In the genomic region with DNA sequence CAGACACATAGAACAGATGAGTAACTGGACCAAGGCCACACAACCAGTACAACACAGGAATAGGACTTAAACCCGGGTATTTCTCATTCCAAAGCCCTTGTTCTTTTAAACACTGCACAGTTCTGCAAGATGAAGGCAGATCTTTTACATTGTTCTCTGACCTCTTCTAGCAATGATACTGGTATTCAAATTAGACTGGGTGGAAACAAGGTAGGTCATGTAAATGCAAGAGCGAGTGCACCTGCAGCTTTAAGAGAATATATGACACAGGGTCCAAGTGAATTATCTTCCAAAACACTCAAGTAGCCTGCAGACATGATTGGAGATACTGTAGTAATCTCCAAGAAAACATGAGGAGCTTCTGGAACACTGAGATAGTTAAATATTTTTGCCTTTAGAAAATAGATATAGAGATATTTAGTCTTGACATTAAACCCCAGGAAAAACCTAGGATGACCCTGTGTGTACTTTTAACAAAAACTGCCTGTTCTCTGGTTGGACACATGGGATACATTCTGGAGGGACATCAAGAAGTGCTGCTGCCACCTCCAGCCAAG, we compare ENCODE assay signal across 1 cellular context.
TF ChIP-seq lines count a peak whose summit lies in the region.

No MANE protein-coding gene starts in this region.

TF ChIP-seq in K562, 482 proteins besides CTCF, POLR2A, EP300 and RAD21 (continued from another document and continues in another):
- TF ChIP-seq, protein P1, sequence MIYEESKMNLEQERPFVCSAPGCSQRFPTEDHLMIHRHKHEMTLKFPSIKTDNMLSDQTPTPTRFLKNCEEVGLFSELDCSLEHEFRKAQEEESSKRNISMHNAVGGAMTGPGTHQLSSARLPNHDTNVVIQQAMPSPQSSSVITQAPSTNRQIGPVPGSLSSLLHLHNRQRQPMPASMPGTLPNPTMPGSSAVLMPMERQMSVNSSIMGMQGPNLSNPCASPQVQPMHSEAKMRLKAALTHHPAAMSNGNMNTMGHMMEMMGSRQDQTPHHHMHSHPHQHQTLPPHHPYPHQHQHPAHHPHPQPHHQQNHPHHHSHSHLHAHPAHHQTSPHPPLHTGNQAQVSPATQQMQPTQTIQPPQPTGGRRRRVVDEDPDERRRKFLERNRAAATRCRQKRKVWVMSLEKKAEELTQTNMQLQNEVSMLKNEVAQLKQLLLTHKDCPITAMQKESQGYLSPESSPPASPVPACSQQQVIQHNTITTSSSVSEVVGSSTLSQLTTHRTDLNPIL (CRISPR knock-in tag; IDR thresholded peaks at IDR 0.05): no peak
- TF ChIP-seq ATF1 (CRISPR knock-in tag; IDR thresholded peaks at IDR 0.05) (no peak), ATF1 (tag; IDR thresholded peaks at IDR 0.05) (no peak), THRAP3 (IDR thresholded peaks at IDR 0.05; ENCODE audit: borderline replicate concordance) (no peak), FOXA1 (IDR thresholded peaks at IDR 0.05; ENCODE audit: borderline replicate concordance) (no peak), ZNF561 (CRISPR knock-in tag; conservative IDR thresholded peaks at IDR 0.05) (no peak), CXXC5 (CRISPR knock-in tag; IDR thresholded peaks at IDR 0.05) (peak; percentile 47; the same call in 1 of the 2 replicates), ZNF134 (CRISPR knock-in tag; conservative IDR thresholded peaks at IDR 0.05) (no peak), PPARD (CRISPR knock-in tag; IDR thresholded peaks at IDR 0.05) (no peak), MBD2 (IDR thresholded peaks at IDR 0.05; ENCODE audit: borderline replicate concordance, low read depth) (peak; percentile 32; the same call in 1 of the 2 replicates), PURB (CRISPR knock-in tag; IDR thresholded peaks at IDR 0.05; ENCODE audit: low read depth) (no peak), CSDE1 (IDR thresholded peaks at IDR 0.05) (no peak), SIN3A (IDR thresholded peaks at IDR 0.05; ENCODE audit: borderline replicate concordance in 2 of 2, control insufficient read depth in 1 of 2, low read depth in 2 of 2, low read length in 2 of 2) (no peak), NFIC (IDR thresholded peaks at IDR 0.05) (peak; percentile 86), CTBP1 (IDR thresholded peaks at IDR 0.05; ENCODE audit: borderline replicate concordance) (no peak; the same call in 1 of the 2 replicates), KAT8 (IDR thresholded peaks at IDR 0.05; ENCODE audit: low read depth) (no peak), CBFA2T3 (IDR thresholded peaks at IDR 0.05) (peak; percentile 97), ZNF165 (CRISPR knock-in tag; IDR thresholded peaks at IDR 0.05; ENCODE audit: borderline replicate concordance) (no peak), ZNF232 (CRISPR knock-in tag; IDR thresholded peaks at IDR 0.05) (no peak), U2AF2 (optimal IDR thresholded peaks at IDR 0.05; ENCODE audit: low read depth, low read length) (no peak), ZNF143 (CRISPR knock-in tag; IDR thresholded peaks at IDR 0.05) (no peak), NFYB (IDR thresholded peaks at IDR 0.05; ENCODE audit: extremely low read depth, insufficient read length) (no peak), KLF6 (CRISPR knock-in tag; IDR thresholded peaks at IDR 0.05; ENCODE audit: borderline replicate concordance) (no peak), CBX5 (IDR thresholded peaks at IDR 0.05; ENCODE audit: borderline replicate concordance, low read depth) (no peak), PRPF4 (IDR thresholded peaks at IDR 0.05; ENCODE audit: insufficient read depth, low read depth, low read length, poor library complexity, severe bottlenecking) (no peak), PCBP1 (IDR thresholded peaks at IDR 0.05; ENCODE audit: low read depth, low read length, poor library complexity, severe bottlenecking) (no peak), ETS2 (tag; IDR thresholded peaks at IDR 0.05; ENCODE audit: borderline replicate concordance, poor library complexity, severe bottlenecking) (no peak), TCF3 (CRISPR knock-in tag; IDR thresholded peaks at IDR 0.05) (peak; percentile 96), CEBPB (tag; IDR thresholded peaks at IDR 0.05) (no peak), DPF2 (IDR thresholded peaks at IDR 0.05) (peak; percentile 81), YBX1 (IDR thresholded peaks at IDR 0.05) (no peak), ARID1B (IDR thresholded peaks at IDR 0.05) (peak; percentile 96), STAG1 (CRISPR knock-in tag; IDR thresholded peaks at IDR 0.05; ENCODE audit: borderline replicate concordance) (no peak), CCNT2 (IDR thresholded peaks at IDR 0.05; ENCODE audit: borderline replicate concordance, extremely low read depth, insufficient read length, low read depth, low read length) (peak; percentile 78)
- TF ChIP-seq, protein P2, sequence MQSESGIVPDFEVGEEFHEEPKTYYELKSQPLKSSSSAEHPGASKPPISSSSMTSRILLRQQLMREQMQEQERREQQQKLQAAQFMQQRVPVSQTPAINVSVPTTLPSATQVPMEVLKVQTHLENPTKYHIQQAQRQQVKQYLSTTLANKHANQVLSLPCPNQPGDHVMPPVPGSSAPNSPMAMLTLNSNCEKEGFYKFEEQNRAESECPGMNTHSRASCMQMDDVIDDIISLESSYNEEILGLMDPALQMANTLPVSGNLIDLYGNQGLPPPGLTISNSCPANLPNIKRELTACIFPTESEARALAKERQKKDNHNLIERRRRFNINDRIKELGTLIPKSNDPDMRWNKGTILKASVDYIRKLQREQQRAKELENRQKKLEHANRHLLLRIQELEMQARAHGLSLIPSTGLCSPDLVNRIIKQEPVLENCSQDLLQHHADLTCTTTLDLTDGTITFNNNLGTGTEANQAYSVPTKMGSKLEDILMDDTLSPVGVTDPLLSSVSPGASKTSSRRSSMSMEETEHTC (IDR thresholded peaks at IDR 0.05): no peak
- TF ChIP-seq, protein P3, sequence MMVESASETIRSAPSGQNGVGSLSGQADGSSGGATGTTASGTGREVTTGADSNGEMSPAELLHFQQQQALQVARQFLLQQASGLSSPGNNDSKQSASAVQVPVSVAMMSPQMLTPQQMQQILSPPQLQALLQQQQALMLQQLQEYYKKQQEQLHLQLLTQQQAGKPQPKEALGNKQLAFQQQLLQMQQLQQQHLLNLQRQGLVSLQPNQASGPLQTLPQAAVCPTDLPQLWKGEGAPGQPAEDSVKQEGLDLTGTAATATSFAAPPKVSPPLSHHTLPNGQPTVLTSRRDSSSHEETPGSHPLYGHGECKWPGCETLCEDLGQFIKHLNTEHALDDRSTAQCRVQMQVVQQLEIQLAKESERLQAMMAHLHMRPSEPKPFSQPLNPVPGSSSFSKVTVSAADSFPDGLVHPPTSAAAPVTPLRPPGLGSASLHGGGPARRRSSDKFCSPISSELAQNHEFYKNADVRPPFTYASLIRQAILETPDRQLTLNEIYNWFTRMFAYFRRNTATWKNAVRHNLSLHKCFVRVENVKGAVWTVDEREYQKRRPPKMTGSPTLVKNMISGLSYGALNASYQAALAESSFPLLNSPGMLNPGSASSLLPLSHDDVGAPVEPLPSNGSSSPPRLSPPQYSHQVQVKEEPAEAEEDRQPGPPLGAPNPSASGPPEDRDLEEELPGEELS (CRISPR knock-in tag; IDR thresholded peaks at IDR 0.05; ENCODE audit: borderline replicate concordance): no peak
- TF ChIP-seq, protein P4, sequence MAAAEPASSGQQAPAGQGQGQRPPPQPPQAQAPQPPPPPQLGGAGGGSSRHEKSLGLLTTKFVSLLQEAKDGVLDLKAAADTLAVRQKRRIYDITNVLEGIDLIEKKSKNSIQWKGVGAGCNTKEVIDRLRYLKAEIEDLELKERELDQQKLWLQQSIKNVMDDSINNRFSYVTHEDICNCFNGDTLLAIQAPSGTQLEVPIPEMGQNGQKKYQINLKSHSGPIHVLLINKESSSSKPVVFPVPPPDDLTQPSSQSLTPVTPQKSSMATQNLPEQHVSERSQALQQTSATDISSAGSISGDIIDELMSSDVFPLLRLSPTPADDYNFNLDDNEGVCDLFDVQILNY (CRISPR knock-in tag; IDR thresholded peaks at IDR 0.05): no peak
- TF ChIP-seq, protein P5, sequence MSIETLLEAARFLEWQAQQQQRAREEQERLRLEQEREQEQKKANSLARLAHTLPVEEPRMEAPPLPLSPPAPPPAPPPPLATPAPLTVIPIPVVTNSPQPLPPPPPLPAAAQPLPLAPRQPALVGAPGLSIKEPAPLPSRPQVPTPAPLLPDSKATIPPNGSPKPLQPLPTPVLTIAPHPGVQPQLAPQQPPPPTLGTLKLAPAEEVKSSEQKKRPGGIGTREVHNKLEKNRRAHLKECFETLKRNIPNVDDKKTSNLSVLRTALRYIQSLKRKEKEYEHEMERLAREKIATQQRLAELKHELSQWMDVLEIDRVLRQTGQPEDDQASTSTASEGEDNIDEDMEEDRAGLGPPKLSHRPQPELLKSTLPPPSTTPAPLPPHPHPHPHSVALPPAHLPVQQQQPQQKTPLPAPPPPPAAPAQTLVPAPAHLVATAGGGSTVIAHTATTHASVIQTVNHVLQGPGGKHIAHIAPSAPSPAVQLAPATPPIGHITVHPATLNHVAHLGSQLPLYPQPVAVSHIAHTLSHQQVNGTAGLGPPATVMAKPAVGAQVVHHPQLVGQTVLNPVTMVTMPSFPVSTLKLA (conservative IDR thresholded peaks at IDR 0.05): peak in 1 of 2 experiments; percentile 27; a peak in 1 of 4 replicates
- TF ChIP-seq, protein P6, sequence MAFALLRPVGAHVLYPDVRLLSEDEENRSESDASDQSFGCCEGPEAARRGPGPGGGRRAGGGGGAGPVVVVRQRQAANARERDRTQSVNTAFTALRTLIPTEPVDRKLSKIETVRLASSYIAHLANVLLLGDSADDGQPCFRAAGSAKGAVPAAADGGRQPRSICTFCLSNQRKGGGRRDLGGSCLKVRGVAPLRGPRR (CRISPR knock-in tag; IDR thresholded peaks at IDR 0.05): no peak
- TF ChIP-seq, protein P7, sequence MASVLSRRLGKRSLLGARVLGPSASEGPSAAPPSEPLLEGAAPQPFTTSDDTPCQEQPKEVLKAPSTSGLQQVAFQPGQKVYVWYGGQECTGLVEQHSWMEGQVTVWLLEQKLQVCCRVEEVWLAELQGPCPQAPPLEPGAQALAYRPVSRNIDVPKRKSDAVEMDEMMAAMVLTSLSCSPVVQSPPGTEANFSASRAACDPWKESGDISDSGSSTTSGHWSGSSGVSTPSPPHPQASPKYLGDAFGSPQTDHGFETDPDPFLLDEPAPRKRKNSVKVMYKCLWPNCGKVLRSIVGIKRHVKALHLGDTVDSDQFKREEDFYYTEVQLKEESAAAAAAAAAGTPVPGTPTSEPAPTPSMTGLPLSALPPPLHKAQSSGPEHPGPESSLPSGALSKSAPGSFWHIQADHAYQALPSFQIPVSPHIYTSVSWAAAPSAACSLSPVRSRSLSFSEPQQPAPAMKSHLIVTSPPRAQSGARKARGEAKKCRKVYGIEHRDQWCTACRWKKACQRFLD (CRISPR knock-in tag; IDR thresholded peaks at IDR 0.05): peak; percentile 78; the same call in 1 of the 2 replicates
- TF ChIP-seq, protein P8, sequence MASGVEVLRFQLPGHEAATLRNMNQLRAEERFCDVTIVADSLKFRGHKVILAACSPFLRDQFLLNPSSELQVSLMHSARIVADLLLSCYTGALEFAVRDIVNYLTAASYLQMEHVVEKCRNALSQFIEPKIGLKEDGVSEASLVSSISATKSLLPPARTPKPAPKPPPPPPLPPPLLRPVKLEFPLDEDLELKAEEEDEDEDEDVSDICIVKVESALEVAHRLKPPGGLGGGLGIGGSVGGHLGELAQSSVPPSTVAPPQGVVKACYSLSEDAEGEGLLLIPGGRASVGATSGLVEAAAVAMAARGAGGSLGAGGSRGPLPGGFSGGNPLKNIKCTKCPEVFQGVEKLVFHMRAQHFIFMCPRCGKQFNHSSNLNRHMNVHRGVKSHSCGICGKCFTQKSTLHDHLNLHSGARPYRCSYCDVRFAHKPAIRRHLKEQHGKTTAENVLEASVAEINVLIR (CRISPR knock-in tag; IDR thresholded peaks at IDR 0.05): no peak
- TF ChIP-seq, protein P9, sequence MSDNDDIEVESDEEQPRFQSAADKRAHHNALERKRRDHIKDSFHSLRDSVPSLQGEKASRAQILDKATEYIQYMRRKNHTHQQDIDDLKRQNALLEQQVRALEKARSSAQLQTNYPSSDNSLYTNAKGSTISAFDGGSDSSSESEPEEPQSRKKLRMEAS (CRISPR knock-in tag; IDR thresholded peaks at IDR 0.05): no peak
- TF ChIP-seq, protein P10, sequence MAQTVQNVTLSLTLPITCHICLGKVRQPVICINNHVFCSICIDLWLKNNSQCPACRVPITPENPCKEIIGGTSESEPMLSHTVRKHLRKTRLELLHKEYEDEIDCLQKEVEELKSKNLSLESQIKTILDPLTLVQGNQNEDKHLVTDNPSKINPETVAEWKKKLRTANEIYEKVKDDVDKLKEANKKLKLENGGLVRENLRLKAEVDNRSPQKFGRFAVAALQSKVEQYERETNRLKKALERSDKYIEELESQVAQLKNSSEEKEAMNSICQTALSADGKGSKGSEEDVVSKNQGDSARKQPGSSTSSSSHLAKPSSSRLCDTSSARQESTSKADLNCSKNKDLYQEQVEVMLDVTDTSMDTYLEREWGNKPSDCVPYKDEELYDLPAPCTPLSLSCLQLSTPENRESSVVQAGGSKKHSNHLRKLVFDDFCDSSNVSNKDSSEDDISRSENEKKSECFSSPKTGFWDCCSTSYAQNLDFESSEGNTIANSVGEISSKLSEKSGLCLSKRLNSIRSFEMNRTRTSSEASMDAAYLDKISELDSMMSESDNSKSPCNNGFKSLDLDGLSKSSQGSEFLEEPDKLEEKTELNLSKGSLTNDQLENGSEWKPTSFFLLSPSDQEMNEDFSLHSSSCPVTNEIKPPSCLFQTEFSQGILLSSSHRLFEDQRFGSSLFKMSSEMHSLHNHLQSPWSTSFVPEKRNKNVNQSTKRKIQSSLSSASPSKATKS (CRISPR knock-in tag; IDR thresholded peaks at IDR 0.05): no peak
- TF ChIP-seq, protein P11, sequence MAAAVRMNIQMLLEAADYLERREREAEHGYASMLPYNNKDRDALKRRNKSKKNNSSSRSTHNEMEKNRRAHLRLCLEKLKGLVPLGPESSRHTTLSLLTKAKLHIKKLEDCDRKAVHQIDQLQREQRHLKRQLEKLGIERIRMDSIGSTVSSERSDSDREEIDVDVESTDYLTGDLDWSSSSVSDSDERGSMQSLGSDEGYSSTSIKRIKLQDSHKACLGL (CRISPR knock-in tag; IDR thresholded peaks at IDR 0.05; ENCODE audit: borderline replicate concordance, poor library complexity, severe bottlenecking): no peak
